11 cellular contexts compared by ENCODE assay signal in the genomic region with DNA sequence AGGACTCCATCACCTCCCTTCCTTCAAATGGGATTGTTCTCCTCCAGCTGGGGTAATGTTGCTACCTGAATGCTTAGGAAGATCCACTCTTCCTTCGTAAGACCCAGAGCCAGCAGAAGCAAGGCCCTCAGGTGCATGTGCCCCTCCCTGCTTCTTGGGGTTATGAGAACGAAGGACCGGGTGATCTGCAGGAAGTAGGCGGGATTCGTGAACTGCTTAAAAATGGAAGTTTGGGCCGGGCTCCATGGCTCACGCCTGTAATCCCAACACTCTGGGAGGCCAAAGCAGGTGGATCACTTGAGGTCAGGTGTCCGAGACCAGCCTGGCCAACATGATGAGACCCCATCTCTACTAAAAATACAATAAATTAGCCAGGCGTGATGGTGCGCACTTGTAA. TPM values are rescaled to one million over a fixed set of nuclear protein-coding genes. Genes with fewer than 3 reads are reported as not detected.
DNase-seq lines count a peak whose midpoint lies in the region; ATAC-seq and TF ChIP-seq lines count a peak whose summit lies in the region.
"Had no signal": no experiment of that assay in that cellular context is flagged by ENCODE, and none has a peak within 500 bp of the region (broad histone marks: within the 10 kb centered on the region; RNA-seq: fewer than 3 reads in every experiment).

No MANE protein-coding gene starts in this region.

- H3K4me3 ChIP-seq in right cardiac atrium (ENCODE audit: low read length) (no peak overlapping the region), A673 (ENCODE audit: low read depth, low read length, poor library complexity, severe bottlenecking) (no peak overlapping the region)
- peak overlapping the region; percentile 21 for H3K4me3 ChIP-seq in naive thymus-derived CD4-positive, alpha-beta T cell (ENCODE audit: low read length)
- H3K4me3 ChIP-seq: ovary had no signal

- ATAC-seq in right cardiac atrium, result peak in 1 of 2 donors; percentile 9
- no peak for ATAC-seq in left cardiac atrium
- peak; percentile 1 for ATAC-seq in naive thymus-derived CD4-positive, alpha-beta T cell
- no peak for ATAC-seq in HG03108 (IDR thresholded peaks at IDR 0.05; ENCODE audit: unreplicated experiment)

- BruUV-seq in MCF 10A (replicated peaks; lab: Mats Ljungman, UMichigan), result no TSS peak
- BruUV-seq in A673 (replicated peaks; lab: Mats Ljungman, UMichigan), result no TSS peak

- DNase-seq in right cardiac atrium, result no peak
- no peak for DNase-seq in left cardiac atrium
- no peak for DNase-seq in MCF 10A (ENCODE audit: unreplicated experiment)
- no peak for DNase-seq in naive thymus-derived CD4-positive, alpha-beta T cell
- no peak for DNase-seq in A673 (ENCODE audit: low spot score)
- no peak for DNase-seq in nucleus accumbens (lab: John Stamatoyannopoulos, UW)
- DNase-seq in AML-193 (lab: John Stamatoyannopoulos, UW), result no peak
- DNase-seq: GOT3 had no signal

- H3K4me1 Mint-ChIP-seq in MCF 10A (ENCODE audit: insufficient read depth, unreplicated experiment), result peaks cover 13% of the 10 kb centered on the region
- H3K4me1 Mint-ChIP-seq in naive thymus-derived CD4-positive, alpha-beta T cell, result peaks cover 45 to 69% (median 63%) of the 10 kb centered on the region in 7 donors

- H3K27ac ChIP-seq in right cardiac atrium (ENCODE audit: low read length) (peak overlapping the region; percentile 86), A673 (ENCODE audit: low read depth, low read length, poor library complexity, severe bottlenecking) (no peak overlapping the region)
- peak overlapping the region; percentile 57 for H3K27ac ChIP-seq in naive thymus-derived CD4-positive, alpha-beta T cell (ENCODE audit: low read depth, low read length)
- H3K27ac ChIP-seq: ovary had no signal

- H3K9me3 ChIP-seq in right cardiac atrium (ENCODE audit: control insufficient read depth, low read length), result no peaks in the 10 kb centered on the region
- H3K9me3 ChIP-seq in naive thymus-derived CD4-positive, alpha-beta T cell (ENCODE audit: control insufficient read depth in 2 of 3, low read length in 3 of 3), result no peaks in the 10 kb centered on the region
- no peaks in the 10 kb centered on the region for H3K9me3 ChIP-seq in A673 (ENCODE audit: low read depth, low read length, poor library complexity, severe bottlenecking)
- H3K9me3 ChIP-seq: ovary had no signal

- peaks cover 15% of the 10 kb centered on the region for H3K4me1 ChIP-seq in right cardiac atrium (ENCODE audit: control insufficient read depth, insufficient read depth, low read length)
- peaks cover 59 to 63% of the 10 kb centered on the region in 2 donors for H3K4me1 ChIP-seq in naive thymus-derived CD4-positive, alpha-beta T cell (ENCODE audit: control insufficient read depth in 2 of 2, insufficient read depth in 2 of 2, low read length in 2 of 2)
- H3K4me1 ChIP-seq in A673 (ENCODE audit: insufficient read depth, low read length, poor library complexity, severe bottlenecking), result no peaks in the 10 kb centered on the region

- peaks cover 38% of the 10 kb centered on the region for H3K36me3 Mint-ChIP-seq in MCF 10A (ENCODE audit: insufficient read depth, unreplicated experiment)
- peaks cover 14 to 28% (median 28%) of the 10 kb centered on the region in 5 donors for H3K36me3 Mint-ChIP-seq in naive thymus-derived CD4-positive, alpha-beta T cell

- peak overlapping the region; percentile 55 for H3K27ac Mint-ChIP-seq in MCF 10A (ENCODE audit: low read depth, unreplicated experiment)
- H3K27ac Mint-ChIP-seq in naive thymus-derived CD4-positive, alpha-beta T cell, result peak overlapping the region; percentile 74 to 91 (median 84)

- H3K27me3 Mint-ChIP-seq in MCF 10A (ENCODE audit: insufficient read depth, unreplicated experiment), result no peaks in the 10 kb centered on the region
- no peaks in the 10 kb centered on the region for H3K27me3 Mint-ChIP-seq in naive thymus-derived CD4-positive, alpha-beta T cell

- intact Hi-C loops in right cardiac atrium (cut with DNase I), result no loop called here
- intact Hi-C loops in left cardiac atrium (cut with DNase I), result loop anchor here in 1 of 2 donors (10.0 kb wide), 1 partner anchor 213 kb away; no protein-coding TSS in a partner anchor
- intact Hi-C loops in MCF 10A (cut with micrococcal nuclease), result loop anchor here (2.0 to 10.0 kb wide), 3 partner anchors 47 to 213 kb away; a partner anchor contains a TSS
- intact Hi-C loops in naive thymus-derived CD4-positive, alpha-beta T cell (cut with micrococcal nuclease), result loop anchor here in 1 of 2 donors (1.0 kb wide), 1 partner anchor 19 kb away; a partner anchor contains a TSS
- intact Hi-C loops in A673 (cut with micrococcal nuclease; ENCODE audit: unreplicated experiment), result no loop called here

- H3K36me3 ChIP-seq in naive thymus-derived CD4-positive, alpha-beta T cell (ENCODE audit: control insufficient read depth in 2 of 3, insufficient read depth in 3 of 3, low read length in 3 of 3), result peaks cover 6 to 35% (median 19%) of the 10 kb centered on the region in 3 experiments
- H3K36me3 ChIP-seq in A673 (ENCODE audit: insufficient read depth, low read length, poor library complexity, severe bottlenecking), result peaks cover 11% of the 10 kb centered on the region
- H3K36me3 ChIP-seq: ovary had no signal

- no peaks in the 10 kb centered on the region for H3K9me3 Mint-ChIP-seq in MCF 10A (ENCODE audit: unreplicated experiment)
- no peaks in the 10 kb centered on the region for H3K9me3 Mint-ChIP-seq in naive thymus-derived CD4-positive, alpha-beta T cell

- TF ChIP-seq CTCF in MCF 10A (IDR thresholded peaks at IDR 0.05; ENCODE audit: unreplicated experiment) (no peak), A673 (conservative IDR thresholded peaks at IDR 0.05; ENCODE audit: low read depth, low read length) (no peak)

- peak overlapping the region; percentile 31 for H3K4me3 Mint-ChIP-seq in MCF 10A (ENCODE audit: unreplicated experiment)
- peak overlapping the region; percentile 46 to 77 (median 64) for H3K4me3 Mint-ChIP-seq in naive thymus-derived CD4-positive, alpha-beta T cell

- POLR2A ChIA-PET in MCF 10A (lab: Yijun Ruan, JAX), result interaction anchor here (0.7 to 2.4 kb wide), 17 partner anchors 12 to 454 kb away, joined by 3 to 19 read pairs (median 4); a partner anchor contains a TSS
- POLR2A ChIA-PET in naive thymus-derived CD4-positive, alpha-beta T cell (lab: Charles Lee), result interaction anchor here (0.6 to 46.3 kb wide), 7 partner anchors 9 to 122 kb away, joined by 3 to 1418 read pairs (median 3); a partner anchor contains a TSS
- POLR2A ChIA-PET in A673 (lab: Charles Lee; ENCODE audit: low non-redundant PET), result no interaction called here

- WGBS in right cardiac atrium, result 64% methylated on average over 10 of the region's 10 CpGs

- H3K27me3 ChIP-seq in right cardiac atrium (ENCODE audit: control insufficient read depth, insufficient read depth) (no peaks in the 10 kb centered on the region), A673 (replicated peaks; ENCODE audit: insufficient read depth, low read depth, low read length, poor library complexity) (no peaks in the 10 kb centered on the region)
- no peaks in the 10 kb centered on the region for H3K27me3 ChIP-seq in naive thymus-derived CD4-positive, alpha-beta T cell (ENCODE audit: control insufficient read depth in 2 of 2, insufficient read depth in 2 of 2, low read length in 2 of 2)
- H3K27me3 ChIP-seq: ovary had no signal

- CTCF ChIA-PET in MCF 10A (lab: Yijun Ruan, JAX) (interaction anchor here (0.7 to 13.0 kb wide), 4 partner anchors 10 to 122 kb away, joined by 3 to 175 read pairs (median 43); a partner anchor contains a TSS), A673 (lab: Charles Lee) (no interaction called here)
- CTCF ChIA-PET in naive thymus-derived CD4-positive, alpha-beta T cell (lab: Charles Lee), result interaction anchor here (0.6 to 7.5 kb wide), 10 partner anchors 10 to 716 kb away, joined by 3 to 71 read pairs (median 4); a partner anchor contains a TSS

RNA-seq across cellular contexts. Expression of a gene that starts 8.0 kb away (rescaled TPM):
- total RNA-seq in right cardiac atrium (under 1 TPM; 0.09 to 0.24 (median 0.20) TPM), left cardiac atrium (under 1 TPM in 1 of 2 donors, not detected in 1; 0.29 TPM), MCF 10A (2022) (not detected in 2 replicates), A673 (2021) (not detected in 2 replicates)
- polyA plus RNA-seq in right cardiac atrium, result 0.05 TPM
- total RNA-seq in naive thymus-derived CD4-positive, alpha-beta T cell, result 1 to 10 TPM in 3 of 5 experiments, under 1 TPM in 2; 0.27 to 2.5 (median 1.6) TPM
- polyA plus RNA-seq in naive thymus-derived CD4-positive, alpha-beta T cell, result under 1 TPM in 1 of 2 donors, not detected in 1; 0.16 TPM
- total RNA-seq: frontal cortex had no signal

RNA-seq across cellular contexts. Expression of a gene that starts 19.4 kb away (rescaled TPM):
- total RNA-seq in right cardiac atrium (100 to 1,000 TPM in 3 of 4 donors, 10 to 100 TPM in 1; 95.7 to 123 (median 110) TPM), left cardiac atrium (100 to 1,000 TPM; 133 to 147 TPM), MCF 10A (2022) (29.2 and 35.7 TPM in 2 replicates), A673 (2021) (52.2 and 58.6 TPM in 2 replicates)
- 119 TPM for polyA plus RNA-seq in right cardiac atrium
- 10 to 100 TPM; 12.6 to 74.3 (median 27.4) TPM for total RNA-seq in naive thymus-derived CD4-positive, alpha-beta T cell
- polyA plus RNA-seq in naive thymus-derived CD4-positive, alpha-beta T cell, result 10 to 100 TPM; 18.7 to 37.6 TPM

RNA-seq across cellular contexts. Expression of a gene that starts 21.6 kb away (rescaled TPM):
- total RNA-seq in right cardiac atrium (10 to 100 TPM; 32.0 to 70.0 (median 45.0) TPM), left cardiac atrium (10 to 100 TPM; 45.9 to 51.7 TPM), MCF 10A (2022) (30.5 and 47.0 TPM in 2 replicates), A673 (2021) (18.3 and 21.0 TPM in 2 replicates)
- 56.5 TPM for polyA plus RNA-seq in right cardiac atrium
- 100 to 1,000 TPM in 1 of 5 experiments, 10 to 100 TPM in 4; 38.7 to 110 (median 63.7) TPM for total RNA-seq in naive thymus-derived CD4-positive, alpha-beta T cell
- 100 to 1,000 TPM; 104 to 147 TPM for polyA plus RNA-seq in naive thymus-derived CD4-positive, alpha-beta T cell

RNA-seq across cellular contexts. Expression of a gene that starts 28.2 kb away (rescaled TPM):
- total RNA-seq in right cardiac atrium, result 10 to 100 TPM; 11.3 to 16.3 (median 14.7) TPM
- 9.5 TPM for polyA plus RNA-seq in right cardiac atrium
- 10 to 100 TPM; 11.8 to 17.4 TPM for total RNA-seq in left cardiac atrium
- 10.4 and 14.0 TPM in 2 replicates for total RNA-seq in MCF 10A (2022)
- total RNA-seq in naive thymus-derived CD4-positive, alpha-beta T cell, result 10 to 100 TPM; 55.8 to 81.0 (median 74.5) TPM
- polyA plus RNA-seq in naive thymus-derived CD4-positive, alpha-beta T cell, result 100 to 1,000 TPM in 1 of 2 donors, 10 to 100 TPM in 1; 68.8 to 135 TPM
- total RNA-seq in A673 (2021), result 3.6 and 5.8 TPM in 2 replicates
